Comparison of ENCODE assay signal across 23 cellular contexts in genomic region chr7:70241776-70242175, GRCh38.
"Had no signal": no experiment of that assay in that cellular context is flagged by ENCODE, and none has a peak within 500 bp of the region (broad histone marks: within the 10 kb centered on the region; RNA-seq: fewer than 3 reads in every experiment).

No MANE protein-coding gene starts in this region.

- H3K27ac ChIP-seq: neural progenitor cell, ovary, parathyroid adenoma, psoas muscle, right lobe of liver, sigmoid colon, stomach, thoracic aorta, tibial artery, transverse colon, upper lobe of right lung, uterus had no signal

- H3K4me1 ChIP-seq: parathyroid adenoma, psoas muscle, right lobe of liver, sigmoid colon, stomach, tibial artery, transverse colon, upper lobe of right lung had no signal

- H3K27me3 ChIP-seq: neural progenitor cell, ovary, right lobe of liver, sigmoid colon, stomach, tibial artery, transverse colon, upper lobe of right lung, uterus had no signal

- DNase-seq: natural killer cell; occipital lobe; ovary; posterior cingulate gyrus; psoas muscle; right cardiac atrium; right lobe of liver; sigmoid colon; small intestine; stimulated activated CD4-positive, alpha-beta T cell treated with anti-CD3 and anti-CD28 coated beads, Interleukin-15, amount 100 ng/mL, for 24 hours; stimulated activated CD4-positive, alpha-beta T cell treated with anti-CD3 and anti-CD28 coated beads, Interleukin-2, amount 100 ng/mL, for 24 hours; stimulated activated CD4-positive, alpha-beta T cell treated with anti-CD3 and anti-CD28 coated beads, Interleukin-2, amount 100 ng/mL, for 48 hours; stimulated activated CD4-positive, alpha-beta T cell treated with anti-CD3 and anti-CD28 coated beads, Interleukin-4, amount 100 ng/mL, for 24 hours; stimulated activated naive B cell treated with anti-CD40 and anti-IgM and Interleukin-4, amounts not matched to agents 10 μg/mL and 1 μg/mL and 100 μg/mL, for 72 hours; stimulated activated naive CD4-positive, alpha-beta T cell treated with Interleukin-2 at 50 U/mL for 16 hours; stomach; tibial artery; transverse colon; upper lobe of right lung; uterus had no signal

- H3K36me3 ChIP-seq: neural progenitor cell, ovary, right lobe of liver, sigmoid colon, stomach, thoracic aorta, tibial artery, transverse colon, upper lobe of right lung, uterus had no signal

- H3K4me3 ChIP-seq: neural progenitor cell, ovary, psoas muscle, right lobe of liver, sigmoid colon, stomach, thoracic aorta, tibial artery, transverse colon, upper lobe of right lung, uterus had no signal

- H3K9me3 ChIP-seq: ovary, psoas muscle, right lobe of liver, sigmoid colon, stomach, thoracic aorta, tibial artery, transverse colon, upper lobe of right lung, uterus had no signal
